8 cellular contexts compared by ENCODE assay signal in the genomic region with DNA sequence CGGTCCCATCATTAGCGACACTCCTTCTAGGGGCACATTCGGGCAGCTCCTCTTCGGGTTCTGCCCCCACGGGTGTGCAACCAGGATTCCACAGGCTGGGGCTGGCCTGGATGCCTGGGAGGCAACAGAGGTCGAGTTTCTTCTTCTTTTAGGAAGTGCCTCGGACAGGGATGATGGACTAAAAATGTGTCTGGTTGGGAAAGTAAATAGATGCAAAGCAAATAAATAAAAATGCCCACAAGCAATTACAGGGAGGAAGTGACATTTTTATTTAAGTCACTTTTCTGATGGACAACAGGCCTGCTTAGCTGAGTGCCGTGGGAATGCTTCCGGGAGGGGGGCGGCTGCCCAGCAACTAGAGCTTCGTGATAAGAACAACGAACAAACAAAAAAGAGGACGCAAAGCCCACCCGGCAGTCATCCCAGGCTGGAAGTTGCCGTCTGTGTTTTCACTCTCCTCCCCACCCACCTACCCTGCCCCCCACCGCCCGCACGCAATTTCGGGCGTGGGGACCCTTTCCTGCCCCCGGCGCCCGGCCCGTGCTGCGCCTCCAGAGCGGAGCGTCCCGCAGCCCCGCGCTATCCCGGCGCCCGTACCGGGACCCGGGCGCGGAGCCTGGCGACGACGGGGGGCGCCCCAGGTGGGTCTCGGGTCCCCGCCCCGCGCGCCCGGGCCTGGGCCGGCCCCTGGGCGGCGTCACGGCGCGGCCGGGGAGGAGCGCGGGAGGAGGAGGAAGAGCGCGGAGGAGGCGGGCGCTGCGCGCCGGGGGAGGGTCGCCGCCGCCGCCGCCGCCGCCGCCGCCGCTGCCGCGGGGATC. TPM values are rescaled to one million over a fixed set of nuclear protein-coding genes. Genes with fewer than 3 reads are reported as not detected.
DNase-seq lines count a peak whose midpoint lies in the region; ATAC-seq and TF ChIP-seq lines count a peak whose summit lies in the region.

No MANE protein-coding gene starts in this region.

- DNase-seq in AG04449 (ENCODE audit: low read depth, low spot score) (no peak), NCI-H226 (peak; percentile 41), epithelial cell of esophagus (ENCODE audit: low read depth) (peak; percentile 61), mucosa of descending colon (peak; percentile 70 to 83 (median 74)), suprapubic skin (ENCODE audit: low spot score in 2 of 2) (peak in 1 of 2 donors; percentile 78)
- DNase-seq in activated CD8-positive, alpha-beta memory T cell treated with anti-CD3 and anti-CD28 coated beads, Interleukin-2, amount 50 U/mL, for 4 hours = peak; percentile 75

- POLR2A ChIA-PET in AG04449 (lab: Yijun Ruan, JAX) = no interaction called here

- intact Hi-C loops in mucosa of descending colon (cut with DNase I, micrococcal nuclease) = no loop called here

- no peak for TF ChIP-seq POLR2A in suprapubic skin (IDR thresholded peaks at IDR 0.05)

- CTCF ChIA-PET in AG04449 (lab: Yijun Ruan, JAX) = interaction anchor here (0.7 to 1.3 kb wide), 3 partner anchors 9 to 11 kb away, joined by 3 to 4 read pairs (median 3); no protein-coding TSS in a partner anchor

- H3K9me3 ChIP-seq in mucosa of descending colon (no peaks in the 10 kb centered on the region), suprapubic skin (no peaks in the 10 kb centered on the region)

- H3K4me1 ChIP-seq in mucosa of descending colon (ENCODE audit: low read depth) (peaks cover 18% of the 10 kb centered on the region), suprapubic skin (peaks cover 45% of the 10 kb centered on the region)

- peak overlapping the region; percentile 93 for H3K27ac ChIP-seq in suprapubic skin

- TF ChIP-seq CTCF in AG04449 (IDR thresholded peaks at IDR 0.05; ENCODE audit: insufficient read depth, low read length, missing control alignments) = no peak
- TF ChIP-seq CTCF in epithelial cell of esophagus (IDR thresholded peaks at IDR 0.05; ENCODE audit: insufficient read depth, low read depth, low read length, missing control alignments) = no peak
- TF ChIP-seq CTCF in mucosa of descending colon (IDR thresholded peaks at IDR 0.05) = no peak
- TF ChIP-seq CTCF in suprapubic skin (IDR thresholded peaks at IDR 0.05) = no peak

- TF ChIP-seq EP300 in suprapubic skin (IDR thresholded peaks at IDR 0.05) = no peak

- ATAC-seq in GM18511 (IDR thresholded peaks at IDR 0.05; ENCODE audit: unreplicated experiment) (peak; percentile 76), HG02943 (IDR thresholded peaks at IDR 0.05; ENCODE audit: low read depth, unreplicated experiment) (peak; percentile 59), mucosa of descending colon (peak; percentile 84)

- WGBS in suprapubic skin = 3% methylated on average over 31 of the region's 75 CpGs

- H3K36me3 ChIP-seq in mucosa of descending colon (ENCODE audit: low read depth) (no peaks in the 10 kb centered on the region), suprapubic skin (no peaks in the 10 kb centered on the region)

- H3K4me3 ChIP-seq in AG04449 (ENCODE audit: low read depth, low read length) (peak overlapping the region; percentile 69), epithelial cell of esophagus (ENCODE audit: low read length) (peak overlapping the region; percentile 44), mucosa of descending colon (peak overlapping the region; percentile 51), suprapubic skin (peak overlapping the region; percentile 81)

- H3K27me3 ChIP-seq in suprapubic skin = no peaks in the 10 kb centered on the region

RNA-seq across cellular contexts. Expression of gene NCK2, which starts 0.4 kb away (rescaled TPM):
- 10 to 100 TPM; 52.2 to 66.4 (median 57.6) TPM for total RNA-seq in mucosa of descending colon
- 10 to 100 TPM; 40.1 to 59.4 (median 49.2) TPM for total RNA-seq in suprapubic skin
